Comparison of ENCODE assay signal across 16 cellular contexts in genomic region chr4:88817740-88818139, GRCh38.
DNase-seq lines count a peak whose midpoint lies in the region; ATAC-seq, FAIRE-seq and TF ChIP-seq lines count a peak whose summit lies in the region.
"Had no signal": no experiment of that assay in that cellular context is flagged by ENCODE, and none has a peak within 500 bp of the region (broad histone marks: within the 10 kb centered on the region; RNA-seq: fewer than 3 reads in every experiment).

No MANE protein-coding gene starts in this region.

- H3K9me3 ChIP-seq in adipocyte (ENCODE audit: control insufficient read depth, low read length) (no peaks in the 10 kb centered on the region), left ventricle myocardium inferior (replicated peaks) (no peaks in the 10 kb centered on the region)
- no peaks in the 10 kb centered on the region for H3K9me3 ChIP-seq in effector memory CD4-positive, alpha-beta T cell (ENCODE audit: control insufficient read depth, low read length)
- H3K9me3 ChIP-seq: A549 had no signal

- intact Hi-C loops in left ventricle myocardium inferior (cut with micrococcal nuclease), result loop anchor here (2.0 to 10.0 kb wide), 2 partner anchors 113 to 207 kb away; no protein-coding TSS in a partner anchor

- no peaks in the 10 kb centered on the region for H3K27me3 Mint-ChIP-seq in activated naive CD8-positive, alpha-beta T cell treated with anti-CD3 and anti-CD28 coated beads, Interleukin-2, amount 50 U/mL, for 24 hours

- DNase-seq in GM18507 (ENCODE audit: extremely low spot score, insufficient read length, low read depth) (no peak), adipocyte (ENCODE audit: low read depth) (no peak), left ventricle myocardium inferior (no peak)
- DNase-seq in activated naive CD8-positive, alpha-beta T cell treated with anti-CD3 and anti-CD28 coated beads, Interleukin-2, amount 50 U/mL, for 24 hours, result no peak
- DNase-seq in effector memory CD4-positive, alpha-beta T cell, result no peak
- DNase-seq: DMS 273 treated with DMSO at 0.1 percent for 48 hours, GOT3, NCI-H1694, NCI-H510A treated with DMSO at 0.1 percent for 48 hours, SW 1271 had no signal

- H3K36me3 Mint-ChIP-seq in activated naive CD8-positive, alpha-beta T cell treated with anti-CD3 and anti-CD28 coated beads, Interleukin-2, amount 50 U/mL, for 24 hours (ENCODE audit: low read depth), result no peaks in the 10 kb centered on the region

- H3K4me3 ChIP-seq in adipocyte (ENCODE audit: low read length) (no peak overlapping the region), left ventricle myocardium inferior (no peak overlapping the region)
- no peak overlapping the region for H3K4me3 ChIP-seq in effector memory CD4-positive, alpha-beta T cell (ENCODE audit: insufficient read depth, low read depth, low read length, poor library complexity, severe bottlenecking)
- H3K4me3 ChIP-seq: A549 had no signal

- no peak overlapping the region for H3K27ac Mint-ChIP-seq in activated naive CD8-positive, alpha-beta T cell treated with anti-CD3 and anti-CD28 coated beads, Interleukin-2, amount 50 U/mL, for 24 hours

- peaks cover 5% of the 10 kb centered on the region for H3K4me1 Mint-ChIP-seq in activated naive CD8-positive, alpha-beta T cell treated with anti-CD3 and anti-CD28 coated beads, Interleukin-2, amount 50 U/mL, for 24 hours

- H3K27me3 ChIP-seq in adipocyte (replicated peaks; ENCODE audit: control insufficient read depth, insufficient read depth, low read length), result no peaks in the 10 kb centered on the region
- no peaks in the 10 kb centered on the region for H3K27me3 ChIP-seq in effector memory CD4-positive, alpha-beta T cell (replicated peaks; ENCODE audit: control insufficient read depth, insufficient read depth, low read length, poor library complexity, severe bottlenecking)
- no peaks in the 10 kb centered on the region for H3K27me3 ChIP-seq in left ventricle myocardium inferior (ENCODE audit: low read depth)

- no peak overlapping the region for H3K27ac ChIP-seq in effector memory CD4-positive, alpha-beta T cell (ENCODE audit: insufficient read depth, low read length, poor library complexity, severe bottlenecking)
- H3K27ac ChIP-seq in left ventricle myocardium inferior (replicated peaks), result no peak overlapping the region
- H3K27ac ChIP-seq: A549, KMS-11 had no signal

- peak overlapping the region; percentile 33 for H3K9ac ChIP-seq in adipocyte (ENCODE audit: low read length)
- H3K9ac ChIP-seq: KMS-11 had no signal

- H3K4me1 ChIP-seq in adipocyte (ENCODE audit: control insufficient read depth, insufficient read depth, low read length) (peaks cover 30% of the 10 kb centered on the region), left ventricle myocardium inferior (peaks cover 82% of the 10 kb centered on the region)
- H3K4me1 ChIP-seq in effector memory CD4-positive, alpha-beta T cell (ENCODE audit: control insufficient read depth, insufficient read depth, low read length, poor library complexity, severe bottlenecking), result peaks cover under 1% of the 10 kb centered on the region

- no peaks in the 10 kb centered on the region for H3K9me3 Mint-ChIP-seq in activated naive CD8-positive, alpha-beta T cell treated with anti-CD3 and anti-CD28 coated beads, Interleukin-2, amount 50 U/mL, for 24 hours
- H3K9me3 Mint-ChIP-seq: CD14-positive monocyte had no signal

- no peaks in the 10 kb centered on the region for H3K36me3 ChIP-seq in adipocyte (ENCODE audit: control insufficient read depth, insufficient read depth, low read length, severe bottlenecking)
- H3K36me3 ChIP-seq in effector memory CD4-positive, alpha-beta T cell (ENCODE audit: control insufficient read depth, insufficient read depth, low read length), result no peaks in the 10 kb centered on the region
- H3K36me3 ChIP-seq in left ventricle myocardium inferior, result no peaks in the 10 kb centered on the region

- no peak for TF ChIP-seq CTCF in left ventricle myocardium inferior (IDR thresholded peaks at IDR 0.05; ENCODE audit: borderline replicate concordance)

- ATAC-seq in GM18907 (IDR thresholded peaks at IDR 0.05; ENCODE audit: unreplicated experiment) (peak; percentile 31), GM21717 (IDR thresholded peaks at IDR 0.05; ENCODE audit: unreplicated experiment) (peak; percentile 54)
- no peak for ATAC-seq in activated naive CD8-positive, alpha-beta T cell treated with anti-CD3 and anti-CD28 coated beads, Interleukin-2, amount 50 U/mL, for 24 hours
- ATAC-seq: A549, Panc1 had no signal

- FAIRE-seq in GM18507 (lab: Jason Lieb, UNC), result peak; percentile 70
- FAIRE-seq: A549 had no signal

- H3K4me3 Mint-ChIP-seq in activated naive CD8-positive, alpha-beta T cell treated with anti-CD3 and anti-CD28 coated beads, Interleukin-2, amount 50 U/mL, for 24 hours, result no peak overlapping the region
- H3K4me3 Mint-ChIP-seq: CD14-positive monocyte had no signal
